Comparison of ENCODE assay signal across 13 cellular contexts in the genomic region with DNA sequence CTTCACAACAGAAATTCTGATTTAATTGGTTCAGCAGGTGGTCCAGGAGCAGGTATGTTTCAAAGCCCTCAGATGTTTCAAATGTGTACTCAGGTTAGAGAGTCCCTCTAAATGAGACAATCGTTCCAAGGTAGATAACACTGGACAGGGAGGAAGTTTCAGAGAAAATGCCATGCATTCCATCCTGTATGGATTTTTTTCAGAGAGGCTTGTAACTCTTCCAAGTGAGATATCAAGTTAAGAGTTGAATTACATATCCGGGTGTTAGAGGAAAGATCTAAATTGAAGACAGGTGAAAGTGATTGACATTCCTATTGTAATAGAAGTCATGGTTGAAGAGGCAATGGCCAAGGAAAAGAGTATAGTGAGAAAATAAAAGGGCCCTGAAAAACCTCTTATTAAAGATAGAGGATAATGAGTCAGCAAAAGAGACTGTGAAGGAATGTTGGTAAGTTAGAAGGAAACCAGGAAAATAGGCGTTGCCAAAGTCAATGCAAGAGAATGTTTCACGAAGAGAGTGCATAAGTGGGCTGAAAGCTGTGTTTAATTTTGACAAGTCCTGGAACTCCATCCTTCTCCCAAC.
A peak's percentile ranks its signal among the peaks of the same experiment; 100 is the strongest.
DNase-seq lines count a peak whose midpoint lies in the region; TF ChIP-seq lines count a peak whose summit lies in the region.
"Had no signal": no experiment of that assay in that cellular context is flagged by ENCODE, and none has a peak within 500 bp of the region (broad histone marks: within the 10 kb centered on the region; RNA-seq: fewer than 3 reads in every experiment).

No MANE protein-coding gene starts in this region.

- H3K14ac ChIP-seq in mesenchymal stem cell (ENCODE audit: low read length in 2 of 2) = no peak overlapping the region

- H3K4ac ChIP-seq in mesenchymal stem cell (ENCODE audit: low read depth in 1 of 2, low read length in 2 of 2) = no peak overlapping the region

- no peaks in the 10 kb centered on the region for H3K36me3 Mint-ChIP-seq in activated CD4-positive, alpha-beta memory T cell treated with anti-CD3 and anti-CD28 coated beads, Interleukin-2, amount 10 ng/mL, durations not matched to agents 7 days and 5 days (ENCODE audit: low read depth)

- H2BK120ac ChIP-seq in mesenchymal stem cell (ENCODE audit: low read depth, low read length) = no peak overlapping the region

- TF ChIP-seq CTCF in SK-N-SH (IDR thresholded peaks at IDR 0.05) = no peak

- H3K27me3 Mint-ChIP-seq in activated CD4-positive, alpha-beta memory T cell treated with anti-CD3 and anti-CD28 coated beads, Interleukin-2, amount 10 ng/mL, durations not matched to agents 7 days and 5 days = no peaks in the 10 kb centered on the region

- H3K4me3 ChIP-seq in mesenchymal stem cell (ENCODE audit: insufficient read depth in 1 of 2, low read depth in 1 of 2, low read length in 2 of 2) = no peak overlapping the region
- no peak overlapping the region for H3K4me3 ChIP-seq in SK-N-SH (ENCODE audit: low read depth in 2 of 2, low read length in 1 of 2)

- H3K9me2 ChIP-seq in SK-N-SH = no peaks in the 10 kb centered on the region

- H2BK15ac ChIP-seq in mesenchymal stem cell (ENCODE audit: low read depth, poor library complexity, severe bottlenecking) = no peak overlapping the region

- no peak overlapping the region for H3K4me3 Mint-ChIP-seq in activated CD4-positive, alpha-beta memory T cell treated with anti-CD3 and anti-CD28 coated beads, Interleukin-2, amount 10 ng/mL, durations not matched to agents 7 days and 5 days

- H3F3A ChIP-seq in SK-N-SH (replicated peaks; ENCODE audit: insufficient read depth) = no peaks in the 10 kb centered on the region

- H3K27ac ChIP-seq in mesenchymal stem cell (ENCODE audit: low read length, poor library complexity, severe bottlenecking) = peak overlapping the region; percentile 71
- H3K27ac ChIP-seq in SK-N-SH (ENCODE audit: low read depth in 2 of 2, low read length in 1 of 2) = no peak overlapping the region
- H3K27ac ChIP-seq: C4-2B, neutrophil had no signal

- no peaks in the 10 kb centered on the region for H3K27me3 ChIP-seq in mesenchymal stem cell (ENCODE audit: control insufficient read depth in 1 of 2, insufficient read depth in 1 of 2, low read length in 2 of 2)
- H3K27me3 ChIP-seq in SK-N-SH (ENCODE audit: insufficient read depth) = no peaks in the 10 kb centered on the region; the same call in 1 of the 2 replicates
- H3K27me3 ChIP-seq: neutrophil had no signal

- H3K4me1 ChIP-seq in mesenchymal stem cell (ENCODE audit: control insufficient read depth, insufficient read depth, low read depth, low read length) (peaks cover 3% of the 10 kb centered on the region), SK-N-SH (ENCODE audit: control insufficient read depth in 1 of 2, insufficient read depth in 2 of 2, low read depth in 1 of 2, low read length in 1 of 2) (no peaks in the 10 kb centered on the region)

- H2BK5ac ChIP-seq in mesenchymal stem cell (ENCODE audit: low read depth, low read length, poor library complexity, severe bottlenecking) = peak overlapping the region; percentile 26

- H3K79me2 ChIP-seq in SK-N-SH (ENCODE audit: insufficient read depth) = no peaks in the 10 kb centered on the region

- peak overlapping the region; percentile 70 for H2AK5ac ChIP-seq in mesenchymal stem cell (ENCODE audit: low read length, severe bottlenecking)

- CTCF ChIA-PET in SK-N-SH (lab: Yijun Ruan, JAX) = no interaction called here
- CTCF ChIA-PET in activated CD4-positive, alpha-beta memory T cell treated with anti-CD3 and anti-CD28 coated beads, Interleukin-2, amount 10 ng/mL, durations not matched to agents 7 days and 5 days (lab: Charles Lee) = no interaction called here

- H4K8ac ChIP-seq in mesenchymal stem cell (ENCODE audit: low read length) = no peak overlapping the region

- POLR2A ChIA-PET in SK-N-SH (lab: Yijun Ruan, JAX) = no interaction called here
- POLR2A ChIA-PET in activated CD4-positive, alpha-beta memory T cell treated with anti-CD3 and anti-CD28 coated beads, Interleukin-2, amount 10 ng/mL, durations not matched to agents 7 days and 5 days (lab: Charles Lee) = no interaction called here

- no peak overlapping the region for H3K27ac Mint-ChIP-seq in activated CD4-positive, alpha-beta memory T cell treated with anti-CD3 and anti-CD28 coated beads, Interleukin-2, amount 10 ng/mL, durations not matched to agents 7 days and 5 days

- no peaks in the 10 kb centered on the region for H3K9me3 Mint-ChIP-seq in activated CD4-positive, alpha-beta memory T cell treated with anti-CD3 and anti-CD28 coated beads, Interleukin-2, amount 10 ng/mL, durations not matched to agents 7 days and 5 days

- TF ChIP-seq RAD21 in Ishikawa (IDR thresholded peaks at IDR 0.05; ENCODE audit: low read depth) (no peak), SK-N-SH (IDR thresholded peaks at IDR 0.05; ENCODE audit: low read length) (no peak)

- peak; percentile 85 for TF ChIP-seq EP300 in Ishikawa (IDR thresholded peaks at IDR 0.05; ENCODE audit: borderline replicate concordance)
- no peak for TF ChIP-seq EP300 in SK-N-SH (IDR thresholded peaks at IDR 0.05; ENCODE audit: borderline replicate concordance in 1 of 2, low read depth in 1 of 2, low read length in 1 of 2)

- H3K4me1 Mint-ChIP-seq in activated CD4-positive, alpha-beta memory T cell treated with anti-CD3 and anti-CD28 coated beads, Interleukin-2, amount 10 ng/mL, durations not matched to agents 7 days and 5 days = no peaks in the 10 kb centered on the region

- 16% methylated on average over 4 of the region's 4 CpGs for WGBS in mesenchymal stem cell
- WGBS in SK-N-SH (ENCODE audit: low lambda C conversion rate) = 5% methylated on average over 4 of the region's 4 CpGs

- H3K4me2 ChIP-seq in mesenchymal stem cell (ENCODE audit: low read length, poor library complexity, severe bottlenecking) (no peak overlapping the region), SK-N-SH (no peak overlapping the region)

- H2AFZ ChIP-seq in mesenchymal stem cell (ENCODE audit: low read depth, low read length) (no peak overlapping the region), SK-N-SH (ENCODE audit: low read depth) (no peak overlapping the region)

- H2BK12ac ChIP-seq in mesenchymal stem cell (ENCODE audit: low read length in 2 of 2) = no peak overlapping the region

- no peaks in the 10 kb centered on the region for H3K9me3 ChIP-seq in mesenchymal stem cell (ENCODE audit: control insufficient read depth, low read length)
- H3K9me3 ChIP-seq in SK-N-SH = no peaks in the 10 kb centered on the region
- H3K9me3 ChIP-seq: neutrophil had no signal

- no peaks in the 10 kb centered on the region for H3K79me1 ChIP-seq in mesenchymal stem cell (replicated peaks; ENCODE audit: low read length, poor library complexity, severe bottlenecking)

- peak overlapping the region in 1 of 2 experiments; percentile 29 for H3K18ac ChIP-seq in mesenchymal stem cell (ENCODE audit: low read depth in 1 of 2, low read length in 2 of 2)

- no peaks in the 10 kb centered on the region for H3K36me3 ChIP-seq in mesenchymal stem cell (ENCODE audit: control insufficient read depth in 1 of 2, insufficient read depth in 2 of 2, low read depth in 1 of 2, low read length in 2 of 2)
- H3K36me3 ChIP-seq in SK-N-SH (replicated peaks in 1 of 2; ENCODE audit: control insufficient read depth in 1 of 2, insufficient read depth in 2 of 2, low read length in 1 of 2) = no peaks in the 10 kb centered on the region
- H3K36me3 ChIP-seq: neutrophil had no signal

- H3K9ac ChIP-seq in mesenchymal stem cell (ENCODE audit: low read length) = no peak overlapping the region
- no peak overlapping the region for H3K9ac ChIP-seq in SK-N-SH

- no peaks in the 10 kb centered on the region for H4K20me1 ChIP-seq in SK-N-SH (ENCODE audit: insufficient read depth)

- H3K23ac ChIP-seq in mesenchymal stem cell (ENCODE audit: low read length in 2 of 2) = no peak overlapping the region

- DNase-seq in AG20443 (ENCODE audit: low spot score) = peak; percentile 24
- DNase-seq in dermis blood vessel endothelial cell = peak; percentile 50
- DNase-seq in mesenchymal stem cell = peak; percentile 67
- no peak for DNase-seq in NCI-H774 (lab: John Stamatoyannopoulos, UW)
- no peak for DNase-seq in SK-N-SH
- no peak for DNase-seq in activated CD4-positive, alpha-beta memory T cell treated with anti-CD3 and anti-CD28 coated beads, Interleukin-2, amount 10 ng/mL, durations not matched to agents 7 days and 5 days
- no peak for DNase-seq in NCI-H748 (lab: John Stamatoyannopoulos, UW; ENCODE audit: unreplicated experiment)
- DNase-seq: NK-92 treated with Interleukin-12 subunit alpha and Interleukin-12 subunit beta, amount 100 ng/mL, for 24 hours; stimulated activated CD4-positive, alpha-beta T cell treated with anti-CD3 and anti-CD28 coated beads, Interleukin-4, amount 100 ng/mL, for 4 hours; substantia nigra had no signal

- H4K91ac ChIP-seq in mesenchymal stem cell (ENCODE audit: low read length) = no peak overlapping the region

TF ChIP-seq in Ishikawa, 13 proteins besides CTCF, POLR2A, EP300 and RAD21:
- peak; percentile 87 for TF ChIP-seq NFIC (IDR thresholded peaks at IDR 0.05)
- TF ChIP-seq TEAD4 (IDR thresholded peaks at IDR 0.05) = peak; percentile 91
- peak; percentile 80 for TF ChIP-seq TCF12 (IDR thresholded peaks at IDR 0.05; ENCODE audit: low read depth)
- TF ChIP-seq CEBPB (IDR thresholded peaks at IDR 0.05) = peak; percentile 72
- no peak for TF ChIP-seq EGR1 (IDR thresholded peaks at IDR 0.05)
- peak; percentile 87; the same call in 1 of the 2 replicates for TF ChIP-seq FOXM1 (IDR thresholded peaks at IDR 0.05; ENCODE audit: borderline replicate concordance, low read depth)
TF ChIP-seq in Ishikawa: peak in this region for 5.

TF ChIP-seq in SK-N-SH, 30 proteins besides CTCF, POLR2A, EP300 and RAD21:
- TF ChIP-seq YY1 (IDR thresholded peaks at IDR 0.05; ENCODE audit: low read depth) (no peak), RCOR1 (IDR thresholded peaks at IDR 0.05; ENCODE audit: low read length) (no peak)

Comparison
In these comparisons a context has a peak if more than half of its experiments do, and no peak if none do; other contexts are left out.
1. DNase-seq: peak in AG20443 (single experiment), dermis blood vessel endothelial cell (single experiment) and mesenchymal stem cell (single experiment); none in NCI-H774 (single experiment), SK-N-SH (single experiment), activated CD4-positive, alpha-beta memory T cell treated with anti-CD3 and anti-CD28 coated beads, Interleukin-2, amount 10 ng/mL, durations not matched to agents 7 days and 5 days (single experiment) and NCI-H748 (single experiment).